Comparison of ENCODE assay signal across 9 cellular contexts in the genomic region with DNA sequence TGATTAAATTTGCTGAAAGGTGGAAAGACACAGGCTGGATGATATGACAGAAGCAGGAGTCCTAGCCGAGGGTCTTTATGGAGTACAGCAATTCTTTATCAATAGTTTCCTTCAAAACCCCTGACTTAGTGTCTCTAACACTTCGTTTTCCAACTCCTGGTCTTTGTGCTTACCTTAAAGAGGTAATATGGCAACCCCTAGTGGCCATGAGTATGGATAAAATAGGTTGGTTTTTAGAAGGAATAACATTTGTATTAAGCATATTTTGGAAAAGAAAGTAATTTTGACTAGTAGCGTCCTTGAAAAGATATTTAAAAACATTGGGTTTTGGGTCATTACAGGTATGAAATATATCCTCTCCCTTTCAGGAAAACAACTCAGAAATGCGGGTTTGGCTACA. TPM values are rescaled to one million over a fixed set of nuclear protein-coding genes. Genes with fewer than 3 reads are reported as not detected.
DNase-seq lines count a peak whose midpoint lies in the region; ATAC-seq and TF ChIP-seq lines count a peak whose summit lies in the region.
"Had no signal": no experiment of that assay in that cellular context is flagged by ENCODE, and none has a peak within 500 bp of the region (broad histone marks: within the 10 kb centered on the region; RNA-seq: fewer than 3 reads in every experiment).

No MANE protein-coding gene starts in this region.

- CTCF ChIA-PET in BJ (lab: Yijun Ruan, JAX): interaction anchor here (0.6 kb wide), 1 partner anchor 1387 kb away, joined by 3 read pairs; no protein-coding TSS in a partner anchor

- H3K36me3 ChIP-seq in BJ (ENCODE audit: control insufficient read depth, insufficient read depth, low read length) (no peaks in the 10 kb centered on the region), H7 (replicated peaks; ENCODE audit: control insufficient read depth, insufficient read depth, low read length) (no peaks in the 10 kb centered on the region), Peyer's patch (no peaks in the 10 kb centered on the region)

- no peak overlapping the region for H3K27ac Mint-ChIP-seq in stimulated activated effector memory CD8-positive, alpha-beta T cell treated with anti-CD3 and anti-CD28 coated beads, Interleukin-12 subunit alpha, Interleukin-12 subunit beta, amount 100 ng/mL, for 72 hours
- H3K27ac Mint-ChIP-seq: activated naive CD8-positive, alpha-beta T cell treated with anti-CD3 and anti-CD28 coated beads, Interleukin-2, amount 10 ng/mL, durations not matched to agents 7 days and 5 days had no signal

- TF ChIP-seq CTCF in BJ (IDR thresholded peaks at IDR 0.05; ENCODE audit: insufficient read depth, low read depth, low read length) (peak; percentile 35; the same call in 1 of the 2 replicates), Peyer's patch (IDR thresholded peaks at IDR 0.05) (peak in 4 of 6 experiments; percentile 10 to 45 (median 32))

- H3K9me3 ChIP-seq in Peyer's patch: no peaks in the 10 kb centered on the region

- no peak for TF ChIP-seq POLR2A in Peyer's patch (IDR thresholded peaks at IDR 0.05)

- H3K27me3 ChIP-seq in BJ (ENCODE audit: control insufficient read depth, insufficient read depth, low read length) (no peaks in the 10 kb centered on the region), H7 (ENCODE audit: control insufficient read depth, insufficient read depth, low read length) (no peaks in the 10 kb centered on the region), Peyer's patch (no peaks in the 10 kb centered on the region)

- ATAC-seq in stimulated activated effector memory CD8-positive, alpha-beta T cell treated with anti-CD3 and anti-CD28 coated beads, Interleukin-12 subunit alpha, Interleukin-12 subunit beta, amount 100 ng/mL, for 72 hours: no peak
- ATAC-seq in GM19023 (IDR thresholded peaks at IDR 0.05; ENCODE audit: unreplicated experiment): no peak
- no peak for ATAC-seq in HG03571 (IDR thresholded peaks at IDR 0.05; ENCODE audit: unreplicated experiment)

- POLR2A ChIA-PET in BJ (lab: Charles Lee): no interaction called here

- no peaks in the 10 kb centered on the region for H3K4me1 ChIP-seq in Peyer's patch

- H3K4me3 ChIP-seq in BJ (ENCODE audit: low read depth, low read length): no peak overlapping the region
- no peak overlapping the region for H3K4me3 ChIP-seq in H7 (ENCODE audit: insufficient read depth, low read depth, low read length)
- no peak overlapping the region for H3K4me3 ChIP-seq in Peyer's patch

- no peak overlapping the region for H3K27ac ChIP-seq in Peyer's patch

- intact Hi-C loops in posterior vena cava (cut with DNase I): no loop called here

- H3K4me1 Mint-ChIP-seq in stimulated activated effector memory CD8-positive, alpha-beta T cell treated with anti-CD3 and anti-CD28 coated beads, Interleukin-12 subunit alpha, Interleukin-12 subunit beta, amount 100 ng/mL, for 72 hours: no peaks in the 10 kb centered on the region
- H3K4me1 Mint-ChIP-seq: activated naive CD8-positive, alpha-beta T cell treated with anti-CD3 and anti-CD28 coated beads, Interleukin-2, amount 10 ng/mL, durations not matched to agents 7 days and 5 days had no signal

- H3K4me3 Mint-ChIP-seq in stimulated activated effector memory CD8-positive, alpha-beta T cell treated with anti-CD3 and anti-CD28 coated beads, Interleukin-12 subunit alpha, Interleukin-12 subunit beta, amount 100 ng/mL, for 72 hours: no peak overlapping the region
- H3K4me3 Mint-ChIP-seq: activated naive CD8-positive, alpha-beta T cell treated with anti-CD3 and anti-CD28 coated beads, Interleukin-2, amount 10 ng/mL, durations not matched to agents 7 days and 5 days had no signal

- DNase-seq in BJ (ENCODE audit: low read depth) (no peak), H7 (peak; percentile 16), Peyer's patch (no peak), iPS-NIHi11 (ENCODE audit: low spot score) (peak; percentile 35), posterior vena cava (ENCODE audit: low spot score) (no peak)
- DNase-seq in stimulated activated effector memory CD8-positive, alpha-beta T cell treated with anti-CD3 and anti-CD28 coated beads, Interleukin-12 subunit alpha, Interleukin-12 subunit beta, amount 100 ng/mL, for 72 hours (ENCODE audit: low spot score in 2 of 2): no peak
- DNase-seq: activated naive CD8-positive, alpha-beta T cell treated with anti-CD3 and anti-CD28 coated beads, Interleukin-2, amount 10 ng/mL, durations not matched to agents 7 days and 5 days had no signal

- H3K36me3 Mint-ChIP-seq in stimulated activated effector memory CD8-positive, alpha-beta T cell treated with anti-CD3 and anti-CD28 coated beads, Interleukin-12 subunit alpha, Interleukin-12 subunit beta, amount 100 ng/mL, for 72 hours: no peaks in the 10 kb centered on the region
- H3K36me3 Mint-ChIP-seq: activated naive CD8-positive, alpha-beta T cell treated with anti-CD3 and anti-CD28 coated beads, Interleukin-2, amount 10 ng/mL, durations not matched to agents 7 days and 5 days had no signal

- H3K9me3 Mint-ChIP-seq in stimulated activated effector memory CD8-positive, alpha-beta T cell treated with anti-CD3 and anti-CD28 coated beads, Interleukin-12 subunit alpha, Interleukin-12 subunit beta, amount 100 ng/mL, for 72 hours: no peaks in the 10 kb centered on the region
- H3K9me3 Mint-ChIP-seq: activated naive CD8-positive, alpha-beta T cell treated with anti-CD3 and anti-CD28 coated beads, Interleukin-2, amount 10 ng/mL, durations not matched to agents 7 days and 5 days had no signal

RNA-seq across cellular contexts. Expression of a gene that starts 51.9 kb away (rescaled TPM):
- polyA plus RNA-seq in BJ (2011; rRNA removed): not detected in 2 replicates
- polyA minus RNA-seq in BJ (2011; rRNA and poly(A)+ RNA removed): not detected in 2 replicates
- not detected in 2 replicates for total RNA-seq in H7 (2014; rRNA removed; shearing (Covaris generic))
- total RNA-seq in Peyer's patch (not detected), posterior vena cava (not detected)
- total RNA-seq: activated naive CD8-positive, alpha-beta T cell treated with anti-CD3 and anti-CD28 coated beads, Interleukin-2, amount 10 ng/mL, durations not matched to agents 7 days and 5 days had no signal

Comparison
In these comparisons a context has a peak if more than half of its experiments do, and no peak if none do; other contexts are left out.
1. DNase-seq: peak in H7 (single experiment) and iPS-NIHi11 (single experiment); none in BJ (single experiment), Peyer's patch (0 of 3), posterior vena cava (single experiment) and stimulated activated effector memory CD8-positive, alpha-beta T cell treated with anti-CD3 and anti-CD28 coated beads, Interleukin-12 subunit alpha, Interleukin-12 subunit beta, amount 100 ng/mL, for 72 hours (0 of 2).